In genomic region chr15:76199106-76200082, GRCh38 we compare ENCODE assay signal across 11 cellular contexts.
DNase-seq lines count a peak whose midpoint lies in the region; ATAC-seq and TF ChIP-seq lines count a peak whose summit lies in the region.
"Had no signal": no experiment of that assay in that cellular context is flagged by ENCODE, and none has a peak within 500 bp of the region (broad histone marks: within the 10 kb centered on the region; RNA-seq: fewer than 3 reads in every experiment).

No MANE protein-coding gene starts in this region.

- DNase-seq in HS-27A (ENCODE audit: low read depth): peak; percentile 74
- DNase-seq in astrocyte of the spinal cord (ENCODE audit: low read depth, low spot score): peak; percentile 87
- peak; percentile 56 for DNase-seq in left ventricle myocardium inferior
- peak; percentile 70 for DNase-seq in stromal cell of bone marrow (ENCODE audit: low read depth)
- no peak for DNase-seq in COR-L47 (lab: John Stamatoyannopoulos, UW)
- no peak for DNase-seq in NCI-H1417 (lab: John Stamatoyannopoulos, UW)
- DNase-seq: NCI-H1048; stimulated activated CD4-positive, alpha-beta T cell treated with anti-CD3 and anti-CD28 coated beads, Interleukin-4, amount 100 ng/mL, for 4 hours; thyroid gland had no signal

- ATAC-seq in HG03039 (IDR thresholded peaks at IDR 0.05; ENCODE audit: unreplicated experiment) (no peak), HG03354 (IDR thresholded peaks at IDR 0.05; ENCODE audit: poor library complexity, severe bottlenecking, unreplicated experiment) (no peak)

- H3K27me3 ChIP-seq in left ventricle myocardium inferior (ENCODE audit: low read depth): no peaks in the 10 kb centered on the region
- H3K27me3 ChIP-seq: thyroid gland had no signal

- intact Hi-C loops in left ventricle myocardium inferior (cut with micrococcal nuclease): no loop called here

- H3K4me3 ChIP-seq in astrocyte of the spinal cord (ENCODE audit: low read depth, low read length): no peak overlapping the region
- H3K4me3 ChIP-seq in left ventricle myocardium inferior: no peak overlapping the region
- H3K4me3 ChIP-seq: thyroid gland had no signal

- no peaks in the 10 kb centered on the region for H3K9me3 ChIP-seq in left ventricle myocardium inferior (replicated peaks)
- H3K9me3 ChIP-seq: thyroid gland had no signal

- in situ Hi-C loops in astrocyte of the spinal cord (cut with HindIII; ENCODE audit: low sequenced_read_pairs): no loop called here

- no peak for TF ChIP-seq CTCF in astrocyte of the spinal cord (IDR thresholded peaks at IDR 0.05; ENCODE audit: low read depth, low read length)
- TF ChIP-seq CTCF in left ventricle myocardium inferior (IDR thresholded peaks at IDR 0.05; ENCODE audit: borderline replicate concordance): no peak

- peak overlapping the region; percentile 35 for H3K27ac ChIP-seq in left ventricle myocardium inferior (replicated peaks)
- H3K27ac ChIP-seq: thyroid gland had no signal

- H3K4me1 ChIP-seq in left ventricle myocardium inferior: peaks cover 40% of the 10 kb centered on the region

- no peaks in the 10 kb centered on the region for H3K36me3 ChIP-seq in left ventricle myocardium inferior
- H3K36me3 ChIP-seq: thyroid gland had no signal

Comparison
In these comparisons a context has a peak if more than half of its experiments do, and no peak if none do; other contexts are left out.
1. DNase-seq: peak in HS-27A (single experiment), astrocyte of the spinal cord (single experiment), left ventricle myocardium inferior (single experiment) and stromal cell of bone marrow (single experiment); none in COR-L47 (single experiment) and NCI-H1417 (0 of 3).